21 cellular contexts compared by ENCODE assay signal in the genomic region with DNA sequence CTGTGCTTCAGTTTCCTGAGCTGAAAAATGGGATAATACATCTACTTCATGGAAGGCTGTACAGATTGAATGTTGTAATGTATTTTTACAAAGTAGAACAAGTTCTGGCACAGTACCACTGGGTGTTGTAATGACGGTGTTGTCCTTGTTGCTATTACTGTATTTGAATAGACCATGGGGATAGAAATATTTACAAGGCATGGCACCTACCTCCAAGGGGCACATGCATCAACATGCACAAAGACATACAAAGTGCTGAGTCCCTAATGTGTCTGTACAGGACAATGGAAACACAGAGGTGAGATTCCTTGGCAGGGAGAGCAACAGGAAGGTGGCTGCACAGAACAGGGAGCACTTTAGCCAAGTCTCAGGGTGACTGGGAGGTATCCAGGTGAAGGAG.
"Had no signal": no experiment of that assay in that cellular context is flagged by ENCODE, and none has a peak within 500 bp of the region (broad histone marks: within the 10 kb centered on the region; RNA-seq: fewer than 3 reads in every experiment).

No MANE protein-coding gene starts in this region.

- ATAC-seq: effector memory CD8-positive, alpha-beta T cell; esophagus mucosa; gastrocnemius medialis; heart right ventricle; left cardiac atrium; left lung; left ventricle myocardium superior; lower lobe of right lung; naive thymus-derived CD8-positive, alpha-beta T cell had no signal

- H3K4me1 ChIP-seq: colonic mucosa, gastrocnemius medialis, heart right ventricle, left lung, lower lobe of right lung had no signal

- H3K27ac ChIP-seq: colonic mucosa, gastrocnemius medialis, heart right ventricle, left lung, lower lobe of right lung had no signal

- H3K27me3 ChIP-seq: colonic mucosa, gastrocnemius medialis, left lung had no signal

- H3K36me3 ChIP-seq: colonic mucosa, gastrocnemius medialis, heart right ventricle, left lung, lower lobe of right lung had no signal

- H3K9me3 ChIP-seq: colonic mucosa, gastrocnemius medialis, left lung, lower lobe of right lung had no signal

- H3K4me3 ChIP-seq: colonic mucosa, gastrocnemius medialis, heart right ventricle, left lung, lower lobe of right lung had no signal

- DNase-seq: colonic mucosa; cortex of kidney; effector CD8-positive, alpha-beta T cell; effector memory CD8-positive, alpha-beta T cell; endodermal cell; erythroblast; foreskin melanocyte; gastrocnemius medialis; glutamatergic neuron; head of caudate nucleus; heart right ventricle; hippocampal formation; left cardiac atrium; left lung; left ventricle myocardium superior; lower lobe of right lung; mesendoderm; midbrain; naive B cell; naive thymus-derived CD8-positive, alpha-beta T cell had no signal
